Comparison of ENCODE assay signal across 1 cellular context in genomic region chrX:119194631-119195030, GRCh38.
TF ChIP-seq lines count a peak whose summit lies in the region.

No MANE protein-coding gene starts in this region.

TF ChIP-seq in HEK293T, 16 proteins besides CTCF, POLR2A, EP300 and RAD21 (continued from another document):
- TF ChIP-seq PKNOX1 (IDR thresholded peaks at IDR 0.05): no peak
- no peak for TF ChIP-seq FOXM1 (IDR thresholded peaks at IDR 0.05; ENCODE audit: borderline replicate concordance)
- no peak for TF ChIP-seq FOXK2 (IDR thresholded peaks at IDR 0.05)
- TF ChIP-seq BHLHE40 (IDR thresholded peaks at IDR 0.05; ENCODE audit: borderline replicate concordance): no peak
- TF ChIP-seq SP1 (IDR thresholded peaks at IDR 0.05): no peak
- TF ChIP-seq TARDBP (IDR thresholded peaks at IDR 0.05): no peak
- TF ChIP-seq CTBP1 (IDR thresholded peaks at IDR 0.05; ENCODE audit: borderline replicate concordance): no peak
- TF ChIP-seq NFRKB (IDR thresholded peaks at IDR 0.05): no peak
- TF ChIP-seq HDGF (IDR thresholded peaks at IDR 0.05; ENCODE audit: borderline replicate concordance): no peak
